8 cellular contexts compared by ENCODE assay signal in genomic region chr17:47733047-47733413, GRCh38. TPM values are rescaled to one million over a fixed set of nuclear protein-coding genes. Genes with fewer than 3 reads are reported as not detected.
DNase-seq lines count a peak whose midpoint lies in the region; ATAC-seq lines count a peak whose summit lies in the region.

Gene TBX21 (plus strand): TSS chr17:47733236. CDS start chr17:47733455, 219 bp downstream.

- ATAC-seq in GM21447 (IDR thresholded peaks at IDR 0.05; ENCODE audit: unreplicated experiment), result peak; percentile 56

- no peaks in the 10 kb centered on the region for H3K27me3 Mint-ChIP-seq in activated naive CD4-positive, alpha-beta T cell treated with anti-CD3 and anti-CD28 coated beads for 36 hours (ENCODE audit: low read depth)

- no peaks in the 10 kb centered on the region for H3K9me3 Mint-ChIP-seq in activated naive CD4-positive, alpha-beta T cell treated with anti-CD3 and anti-CD28 coated beads for 36 hours

- no CpG with 5 or more reads among the region's 35 CpGs for WGBS in iPS DF 6.9 (ENCODE audit: insufficient coverage, insufficient read length)

- peak; percentile 55 for DNase-seq in DMS114 treated with DMSO at 0.1 percent for 48 hours (lab: John Stamatoyannopoulos, UW; ENCODE audit: unreplicated experiment)
- DNase-seq in KBM-7, result peak; percentile 71
- DNase-seq in SK-N-MC (ENCODE audit: low read depth, low spot score), result no peak
- DNase-seq in activated naive CD4-positive, alpha-beta T cell treated with anti-CD3 and anti-CD28 coated beads for 36 hours, result peak; percentile 92
- no peak for DNase-seq in iPS DF 6.9 (ENCODE audit: low read depth, low spot score)
- DNase-seq in stimulated activated CD4-positive, alpha-beta T cell treated with anti-CD3 and anti-CD28 coated beads, Interleukin-15, amount 100 ng/mL, for 24 hours, result peak; percentile 96
- no peak for DNase-seq in NCI-H1048 (lab: John Stamatoyannopoulos, UW)

- CTCF ChIA-PET in activated naive CD4-positive, alpha-beta T cell treated with anti-CD3 and anti-CD28 coated beads for 36 hours (lab: Charles Lee), result interaction anchor here (0.8 to 8.5 kb wide), 14 partner anchors 8 to 87 kb away, joined by 3 to 158 read pairs (median 6); partner anchors contain the start of gene TBKBP1

- peak within 1 kb of the TSS; percentile 51; the same call in 1 of the 2 replicates for H3K4me3 ChIP-seq in SK-N-MC
- H3K4me3 ChIP-seq in iPS DF 6.9 (ENCODE audit: low read length), result peak within 1 kb of the TSS; percentile 26; the same call in 1 of the 2 replicates

- H3K36me3 Mint-ChIP-seq in activated naive CD4-positive, alpha-beta T cell treated with anti-CD3 and anti-CD28 coated beads for 36 hours (ENCODE audit: low read depth), result peaks cover 34% of the 10 kb centered on the region

- in situ Hi-C loops in KBM-7 (cut with MboI; ENCODE audit: low pct_unique_long_range_greater_than_20kb, low sequenced_read_pairs), result no loop called here

- H3K9ac ChIP-seq in SK-N-MC (ENCODE audit: insufficient read length), result no peak within 1 kb of the TSS

- intact Hi-C loops in activated naive CD4-positive, alpha-beta T cell treated with anti-CD3 and anti-CD28 coated beads for 36 hours (cut with micrococcal nuclease), result loop anchor here (1.0 to 2.0 kb wide), 5 partner anchors 12 to 84 kb away; partner anchors contain the start of gene KPNB1

- H3K4me1 Mint-ChIP-seq in activated naive CD4-positive, alpha-beta T cell treated with anti-CD3 and anti-CD28 coated beads for 36 hours (ENCODE audit: low read depth), result peaks cover 71% of the 10 kb centered on the region

- peak within 1 kb of the TSS; percentile 99 for H3K27ac Mint-ChIP-seq in activated naive CD4-positive, alpha-beta T cell treated with anti-CD3 and anti-CD28 coated beads for 36 hours

- H3K4me1 ChIP-seq in iPS DF 6.9 (ENCODE audit: control insufficient read depth, insufficient read depth, low read length), result 0 out of 2 replicates have a peak, but pooled peaks cover 2% of the 10 kb centered on the region

- H3K4me3 Mint-ChIP-seq in activated naive CD4-positive, alpha-beta T cell treated with anti-CD3 and anti-CD28 coated beads for 36 hours, result peak within 1 kb of the TSS; percentile 100

- H3K9me3 ChIP-seq in SK-N-MC (ENCODE audit: low read depth, low read length) (no peaks in the 10 kb centered on the region), iPS DF 6.9 (ENCODE audit: control insufficient read depth, insufficient read depth, low read length) (no peaks in the 10 kb centered on the region)

- H3K27ac ChIP-seq in SK-N-MC (no peak within 1 kb of the TSS), iPS DF 6.9 (ENCODE audit: low read length) (no peak within 1 kb of the TSS)

- H3K27me3 ChIP-seq in iPS DF 6.9 (ENCODE audit: control insufficient read depth, insufficient read depth, low read length), result peaks cover 33% of the 10 kb centered on the region

- H3K36me3 ChIP-seq in SK-N-MC (ENCODE audit: insufficient read depth, low read length), result no peaks in the 10 kb centered on the region
- no peaks in the 10 kb centered on the region for H3K36me3 ChIP-seq in iPS DF 6.9 (ENCODE audit: control insufficient read depth, insufficient read depth, low read length)

RNA-seq across cellular contexts. Expression of gene TBX21, which starts in this region (rescaled TPM):
- 10 to 100 TPM; 50.6 to 52.3 TPM for total RNA-seq in activated naive CD4-positive, alpha-beta T cell treated with anti-CD3 and anti-CD28 coated beads for 36 hours

Comparison
In these comparisons a context has a peak if more than half of its experiments do, and no peak if none do; other contexts are left out.
1. DNase-seq: peak in DMS114 treated with DMSO at 0.1 percent for 48 hours (single experiment), KBM-7 (single experiment), activated naive CD4-positive, alpha-beta T cell treated with anti-CD3 and anti-CD28 coated beads for 36 hours (single experiment) and stimulated activated CD4-positive, alpha-beta T cell treated with anti-CD3 and anti-CD28 coated beads, Interleukin-15, amount 100 ng/mL, for 24 hours (single experiment); none in SK-N-MC (single experiment), iPS DF 6.9 (single experiment) and NCI-H1048 (single experiment).